Comparison of ENCODE assay signal across 1 cellular context in the genomic region with DNA sequence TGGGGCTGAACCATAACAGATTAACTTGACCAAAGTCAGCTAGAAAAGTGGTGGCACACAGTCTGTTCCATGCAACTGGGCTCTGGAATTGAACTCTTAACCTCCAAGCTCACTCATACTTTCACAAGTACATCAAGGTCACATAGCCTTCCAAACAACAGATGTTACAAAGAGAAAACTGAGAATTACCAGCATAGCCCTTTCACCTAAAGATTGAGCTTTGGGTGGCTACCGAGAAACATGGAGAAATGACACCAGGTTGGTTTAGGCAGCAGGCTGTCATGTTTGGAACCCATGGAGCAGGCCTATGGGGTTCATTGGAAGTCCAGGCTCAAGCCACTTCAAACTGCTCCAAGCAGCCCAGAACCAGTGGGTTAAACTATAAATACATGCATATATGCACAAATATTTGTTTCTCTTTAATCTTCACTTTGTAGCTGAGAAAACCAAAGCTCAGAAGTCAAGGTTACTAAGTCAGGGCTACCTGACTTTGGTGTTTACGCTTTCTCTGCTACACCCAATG.
A peak's percentile ranks its signal among the peaks of the same experiment; 100 is the strongest.
TF ChIP-seq lines count a peak whose summit lies in the region.

No MANE protein-coding gene starts in this region.

TF ChIP-seq in HepG2, 621 proteins besides CTCF, POLR2A, EP300 and RAD21 (continues in another document):
- TF ChIP-seq NFYC (CRISPR knock-in tag; IDR thresholded peaks at IDR 0.05) (no peak), BCLAF1 (IDR thresholded peaks at IDR 0.05) (no peak), ARHGAP35 (CRISPR knock-in tag; IDR thresholded peaks at IDR 0.05; ENCODE audit: borderline replicate concordance) (no peak), THAP7 (CRISPR knock-in tag; IDR thresholded peaks at IDR 0.05) (no peak), TOE1 (CRISPR knock-in tag; IDR thresholded peaks at IDR 0.05) (no peak), BATF2 (CRISPR knock-in tag; IDR thresholded peaks at IDR 0.05) (no peak), ZNF331 (CRISPR knock-in tag; IDR thresholded peaks at IDR 0.05) (no peak), ATF5 (CRISPR knock-in tag; IDR thresholded peaks at IDR 0.05; ENCODE audit: low read depth) (no peak), KMT2A (CRISPR knock-in tag; IDR thresholded peaks at IDR 0.05) (no peak), ZNF124 (CRISPR knock-in tag; IDR thresholded peaks at IDR 0.05) (no peak), SIN3B (IDR thresholded peaks at IDR 0.05; ENCODE audit: low read length) (no peak), CREBL2 (CRISPR knock-in tag; IDR thresholded peaks at IDR 0.05; ENCODE audit: borderline replicate concordance) (no peak), TRIM22 (IDR thresholded peaks at IDR 0.05) (no peak), U2AF2 (IDR thresholded peaks at IDR 0.05; ENCODE audit: low read depth, low read length) (no peak), ZNF816 (CRISPR knock-in tag; IDR thresholded peaks at IDR 0.05; ENCODE audit: borderline replicate concordance) (0 out of 2 replicates have a peak, but pooled peaks have one; percentile 60), ZNF746 (CRISPR knock-in tag; IDR thresholded peaks at IDR 0.05) (no peak), KLF11 (CRISPR knock-in tag; IDR thresholded peaks at IDR 0.05) (no peak), SOX13 (IDR thresholded peaks at IDR 0.05) (no peak), SOX13 (CRISPR knock-in tag; conservative IDR thresholded peaks at IDR 0.05 in 1 of 2, IDR thresholded peaks at IDR 0.05 in 1 of 2) (peak in 1 of 2 experiments; percentile 54; a peak in 2 of 4 replicates), HMG20A (CRISPR knock-in tag; IDR thresholded peaks at IDR 0.05; ENCODE audit: borderline replicate concordance) (no peak), NCOA1 (CRISPR knock-in tag; IDR thresholded peaks at IDR 0.05) (no peak; the same call in 1 of the 2 replicates), ZNF530 (CRISPR knock-in tag; IDR thresholded peaks at IDR 0.05; ENCODE audit: low read depth) (no peak), CENPT (CRISPR knock-in tag; IDR thresholded peaks at IDR 0.05; ENCODE audit: low read depth) (no peak), GATAD1 (CRISPR knock-in tag; IDR thresholded peaks at IDR 0.05) (no peak), ZNF446 (CRISPR knock-in tag; IDR thresholded peaks at IDR 0.05) (no peak), GLI4 (CRISPR knock-in tag; IDR thresholded peaks at IDR 0.05; ENCODE audit: borderline replicate concordance) (no peak), ZNF552 (CRISPR knock-in tag; IDR thresholded peaks at IDR 0.05; ENCODE audit: borderline replicate concordance) (no peak), ZNF790 (CRISPR knock-in tag; IDR thresholded peaks at IDR 0.05; ENCODE audit: borderline replicate concordance) (no peak), ZNF724P (CRISPR knock-in tag; IDR thresholded peaks at IDR 0.05; ENCODE audit: borderline replicate concordance) (no peak), ATF7-NPFF (CRISPR knock-in tag; IDR thresholded peaks at IDR 0.05; ENCODE audit: low read depth) (no peak), ZNF703 (CRISPR knock-in tag; IDR thresholded peaks at IDR 0.05; ENCODE audit: borderline replicate concordance) (no peak)
- TF ChIP-seq, protein P1, sequence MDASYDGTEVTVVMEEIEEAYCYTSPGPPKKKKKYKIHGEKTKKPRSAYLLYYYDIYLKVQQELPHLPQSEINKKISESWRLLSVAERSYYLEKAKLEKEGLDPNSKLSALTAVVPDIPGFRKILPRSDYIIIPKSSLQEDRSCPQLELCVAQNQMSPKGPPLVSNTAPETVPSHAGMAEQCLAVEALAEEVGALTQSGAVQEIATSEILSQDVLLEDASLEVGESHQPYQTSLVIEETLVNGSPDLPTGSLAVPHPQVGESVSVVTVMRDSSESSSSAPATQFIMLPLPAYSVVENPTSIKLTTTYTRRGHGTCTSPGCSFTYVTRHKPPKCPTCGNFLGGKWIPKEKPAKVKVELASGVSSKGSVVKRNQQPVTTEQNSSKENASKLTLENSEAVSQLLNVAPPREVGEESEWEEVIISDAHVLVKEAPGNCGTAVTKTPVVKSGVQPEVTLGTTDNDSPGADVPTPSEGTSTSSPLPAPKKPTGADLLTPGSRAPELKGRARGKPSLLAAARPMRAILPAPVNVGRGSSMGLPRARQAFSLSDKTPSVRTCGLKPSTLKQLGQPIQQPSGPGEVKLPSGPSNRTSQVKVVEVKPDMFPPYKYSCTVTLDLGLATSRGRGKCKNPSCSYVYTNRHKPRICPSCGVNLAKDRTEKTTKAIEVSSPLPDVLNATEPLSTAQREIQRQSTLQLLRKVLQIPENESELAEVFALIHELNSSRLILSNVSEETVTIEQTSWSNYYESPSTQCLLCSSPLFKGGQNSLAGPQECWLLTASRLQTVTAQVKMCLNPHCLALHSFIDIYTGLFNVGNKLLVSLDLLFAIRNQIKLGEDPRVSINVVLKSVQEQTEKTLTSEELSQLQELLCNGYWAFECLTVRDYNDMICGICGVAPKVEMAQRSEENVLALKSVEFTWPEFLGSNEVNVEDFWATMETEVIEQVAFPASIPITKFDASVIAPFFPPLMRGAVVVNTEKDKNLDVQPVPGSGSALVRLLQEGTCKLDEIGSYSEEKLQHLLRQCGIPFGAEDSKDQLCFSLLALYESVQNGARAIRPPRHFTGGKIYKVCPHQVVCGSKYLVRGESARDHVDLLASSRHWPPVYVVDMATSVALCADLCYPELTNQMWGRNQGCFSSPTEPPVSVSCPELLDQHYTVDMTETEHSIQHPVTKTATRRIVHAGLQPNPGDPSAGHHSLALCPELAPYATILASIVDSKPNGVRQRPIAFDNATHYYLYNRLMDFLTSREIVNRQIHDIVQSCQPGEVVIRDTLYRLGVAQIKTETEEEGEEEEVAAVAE (CRISPR knock-in tag; IDR thresholded peaks at IDR 0.05; ENCODE audit: borderline replicate concordance): no peak
- TF ChIP-seq, protein P2, sequence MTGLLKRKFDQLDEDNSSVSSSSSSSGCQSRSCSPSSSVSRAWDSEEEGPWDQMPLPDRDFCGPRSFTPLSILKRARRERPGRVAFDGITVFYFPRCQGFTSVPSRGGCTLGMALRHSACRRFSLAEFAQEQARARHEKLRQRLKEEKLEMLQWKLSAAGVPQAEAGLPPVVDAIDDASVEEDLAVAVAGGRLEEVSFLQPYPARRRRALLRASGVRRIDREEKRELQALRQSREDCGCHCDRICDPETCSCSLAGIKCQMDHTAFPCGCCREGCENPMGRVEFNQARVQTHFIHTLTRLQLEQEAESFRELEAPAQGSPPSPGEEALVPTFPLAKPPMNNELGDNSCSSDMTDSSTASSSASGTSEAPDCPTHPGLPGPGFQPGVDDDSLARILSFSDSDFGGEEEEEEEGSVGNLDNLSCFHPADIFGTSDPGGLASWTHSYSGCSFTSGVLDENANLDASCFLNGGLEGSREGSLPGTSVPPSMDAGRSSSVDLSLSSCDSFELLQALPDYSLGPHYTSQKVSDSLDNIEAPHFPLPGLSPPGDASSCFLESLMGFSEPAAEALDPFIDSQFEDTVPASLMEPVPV (CRISPR knock-in tag; IDR thresholded peaks at IDR 0.05): no peak; the same call in 1 of the 2 replicates
- TF ChIP-seq, protein P3, sequence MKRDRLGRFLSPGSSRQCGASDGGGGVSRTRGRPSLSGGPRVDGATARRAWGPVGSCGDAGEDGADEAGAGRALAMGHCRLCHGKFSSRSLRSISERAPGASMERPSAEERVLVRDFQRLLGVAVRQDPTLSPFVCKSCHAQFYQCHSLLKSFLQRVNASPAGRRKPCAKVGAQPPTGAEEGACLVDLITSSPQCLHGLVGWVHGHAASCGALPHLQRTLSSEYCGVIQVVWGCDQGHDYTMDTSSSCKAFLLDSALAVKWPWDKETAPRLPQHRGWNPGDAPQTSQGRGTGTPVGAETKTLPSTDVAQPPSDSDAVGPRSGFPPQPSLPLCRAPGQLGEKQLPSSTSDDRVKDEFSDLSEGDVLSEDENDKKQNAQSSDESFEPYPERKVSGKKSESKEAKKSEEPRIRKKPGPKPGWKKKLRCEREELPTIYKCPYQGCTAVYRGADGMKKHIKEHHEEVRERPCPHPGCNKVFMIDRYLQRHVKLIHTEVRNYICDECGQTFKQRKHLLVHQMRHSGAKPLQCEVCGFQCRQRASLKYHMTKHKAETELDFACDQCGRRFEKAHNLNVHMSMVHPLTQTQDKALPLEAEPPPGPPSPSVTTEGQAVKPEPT (CRISPR knock-in tag; IDR thresholded peaks at IDR 0.05; ENCODE audit: low read depth): no peak
- TF ChIP-seq, protein P4, sequence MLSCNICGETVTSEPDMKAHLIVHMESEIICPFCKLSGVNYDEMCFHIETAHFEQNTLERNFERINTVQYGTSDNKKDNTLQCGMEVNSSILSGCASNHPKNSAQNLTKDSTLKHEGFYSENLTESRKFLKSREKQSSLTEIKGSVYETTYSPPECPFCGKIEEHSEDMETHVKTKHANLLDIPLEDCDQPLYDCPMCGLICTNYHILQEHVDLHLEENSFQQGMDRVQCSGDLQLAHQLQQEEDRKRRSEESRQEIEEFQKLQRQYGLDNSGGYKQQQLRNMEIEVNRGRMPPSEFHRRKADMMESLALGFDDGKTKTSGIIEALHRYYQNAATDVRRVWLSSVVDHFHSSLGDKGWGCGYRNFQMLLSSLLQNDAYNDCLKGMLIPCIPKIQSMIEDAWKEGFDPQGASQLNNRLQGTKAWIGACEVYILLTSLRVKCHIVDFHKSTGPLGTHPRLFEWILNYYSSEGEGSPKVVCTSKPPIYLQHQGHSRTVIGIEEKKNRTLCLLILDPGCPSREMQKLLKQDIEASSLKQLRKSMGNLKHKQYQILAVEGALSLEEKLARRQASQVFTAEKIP (CRISPR knock-in tag; IDR thresholded peaks at IDR 0.05; ENCODE audit: borderline replicate concordance): no peak
- TF ChIP-seq, protein P5, sequence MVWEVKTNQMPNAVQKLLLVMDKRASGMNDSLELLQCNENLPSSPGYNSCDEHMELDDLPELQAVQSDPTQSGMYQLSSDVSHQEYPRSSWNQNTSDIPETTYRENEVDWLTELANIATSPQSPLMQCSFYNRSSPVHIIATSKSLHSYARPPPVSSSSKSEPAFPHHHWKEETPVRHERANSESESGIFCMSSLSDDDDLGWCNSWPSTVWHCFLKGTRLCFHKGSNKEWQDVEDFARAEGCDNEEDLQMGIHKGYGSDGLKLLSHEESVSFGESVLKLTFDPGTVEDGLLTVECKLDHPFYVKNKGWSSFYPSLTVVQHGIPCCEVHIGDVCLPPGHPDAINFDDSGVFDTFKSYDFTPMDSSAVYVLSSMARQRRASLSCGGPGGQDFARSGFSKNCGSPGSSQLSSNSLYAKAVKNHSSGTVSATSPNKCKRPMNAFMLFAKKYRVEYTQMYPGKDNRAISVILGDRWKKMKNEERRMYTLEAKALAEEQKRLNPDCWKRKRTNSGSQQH (CRISPR knock-in tag; IDR thresholded peaks at IDR 0.05; ENCODE audit: low read depth): no peak
- TF ChIP-seq, protein P6, sequence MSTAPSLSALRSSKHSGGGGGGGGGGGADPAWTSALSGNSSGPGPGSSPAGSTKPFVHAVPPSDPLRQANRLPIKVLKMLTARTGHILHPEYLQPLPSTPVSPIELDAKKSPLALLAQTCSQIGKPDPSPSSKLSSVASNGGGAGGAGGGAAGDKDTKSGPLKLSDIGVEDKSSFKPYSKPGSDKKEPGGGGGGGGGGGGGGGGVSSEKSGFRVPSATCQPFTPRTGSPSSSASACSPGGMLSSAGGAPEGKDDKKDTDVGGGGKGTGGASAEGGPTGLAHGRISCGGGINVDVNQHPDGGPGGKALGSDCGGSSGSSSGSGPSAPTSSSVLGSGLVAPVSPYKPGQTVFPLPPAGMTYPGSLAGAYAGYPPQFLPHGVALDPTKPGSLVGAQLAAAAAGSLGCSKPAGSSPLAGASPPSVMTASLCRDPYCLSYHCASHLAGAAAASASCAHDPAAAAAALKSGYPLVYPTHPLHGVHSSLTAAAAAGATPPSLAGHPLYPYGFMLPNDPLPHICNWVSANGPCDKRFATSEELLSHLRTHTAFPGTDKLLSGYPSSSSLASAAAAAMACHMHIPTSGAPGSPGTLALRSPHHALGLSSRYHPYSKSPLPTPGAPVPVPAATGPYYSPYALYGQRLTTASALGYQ (CRISPR knock-in tag; IDR thresholded peaks at IDR 0.05): no peak
